ENCODE assay signal across 8 cellular contexts in genomic region chr1:80218112-80218511, GRCh38.
DNase-seq lines count a peak whose midpoint lies in the region; ATAC-seq and TF ChIP-seq lines count a peak whose summit lies in the region.

No MANE protein-coding gene starts in this region.

- no peaks in the 10 kb centered on the region for H3K36me3 Mint-ChIP-seq in T-helper 2 cell treated with Interferon-gamma antibody and Interleukin-4, amounts not matched to agents 5 μg/mL and 100 μg/mL, for 36 hours (ENCODE audit: low read depth)

- no peaks in the 10 kb centered on the region for H3K4me1 Mint-ChIP-seq in T-helper 2 cell treated with Interferon-gamma antibody and Interleukin-4, amounts not matched to agents 5 μg/mL and 100 μg/mL, for 36 hours (ENCODE audit: low read depth)

- DNase-seq in DMS53 treated with DMSO at 0.1 percent for 48 hours (lab: John Stamatoyannopoulos, UW; ENCODE audit: unreplicated experiment): peak; percentile 78
- DNase-seq in KG1 (lab: John Stamatoyannopoulos, UW): peak; percentile 47
- DNase-seq in left ventricle myocardium superior: no peak
- DNase-seq in T-helper 2 cell treated with Interferon-gamma antibody and Interleukin-4, amounts not matched to agents 5 μg/mL and 100 μg/mL, for 36 hours (ENCODE audit: low spot score): no peak
- no peak for DNase-seq in left colon

- no peak overlapping the region for H3K4me3 Mint-ChIP-seq in T-helper 2 cell treated with Interferon-gamma antibody and Interleukin-4, amounts not matched to agents 5 μg/mL and 100 μg/mL, for 36 hours

- no peaks in the 10 kb centered on the region for H3K27me3 Mint-ChIP-seq in T-helper 2 cell treated with Interferon-gamma antibody and Interleukin-4, amounts not matched to agents 5 μg/mL and 100 μg/mL, for 36 hours (ENCODE audit: low read depth)

- H3K9me3 Mint-ChIP-seq in T-helper 2 cell treated with Interferon-gamma antibody and Interleukin-4, amounts not matched to agents 5 μg/mL and 100 μg/mL, for 36 hours: no peaks in the 10 kb centered on the region

- ATAC-seq in GM21528 (IDR thresholded peaks at IDR 0.05; ENCODE audit: low FRiP score, unreplicated experiment): peak; percentile 87
- peak; percentile 95 for ATAC-seq in SK-N-SH treated with all-trans-retinoic acid at 6 μM for 48 hours
- ATAC-seq in left ventricle myocardium superior: peak; percentile 28
- ATAC-seq in left colon: no peak
- ATAC-seq in HG03196 (IDR thresholded peaks at IDR 0.05; ENCODE audit: unreplicated experiment): no peak

- intact Hi-C loops in left ventricle myocardium superior (cut with micrococcal nuclease) (no loop called here), left colon (cut with DNase I, micrococcal nuclease) (no loop called here)

- no peak overlapping the region for H3K27ac Mint-ChIP-seq in T-helper 2 cell treated with Interferon-gamma antibody and Interleukin-4, amounts not matched to agents 5 μg/mL and 100 μg/mL, for 36 hours

TF ChIP-seq in SK-N-SH treated with all-trans-retinoic acid at 6 μM for 48 hours, 23 proteins besides CTCF, POLR2A, EP300 and RAD21:
- no peak for TF ChIP-seq ARNTL (CRISPR knock-in tag; IDR thresholded peaks at IDR 0.05; ENCODE audit: borderline replicate concordance, low read depth)
- no peak for TF ChIP-seq CSRNP3 (CRISPR knock-in tag; IDR thresholded peaks at IDR 0.05)
- no peak for TF ChIP-seq TOX (CRISPR knock-in tag; IDR thresholded peaks at IDR 0.05; ENCODE audit: borderline replicate concordance)
- TF ChIP-seq ESRRG (CRISPR knock-in tag; IDR thresholded peaks at IDR 0.05): no peak
- no peak for TF ChIP-seq ISL1 (CRISPR knock-in tag; IDR thresholded peaks at IDR 0.05)
- TF ChIP-seq TSHZ2 (CRISPR knock-in tag; IDR thresholded peaks at IDR 0.05): no peak
- no peak for TF ChIP-seq PPARA (CRISPR knock-in tag; IDR thresholded peaks at IDR 0.05; ENCODE audit: borderline replicate concordance)

Comparison
In these comparisons a context has a peak if more than half of its experiments do, and no peak if none do; other contexts are left out.
1. DNase-seq: peak in DMS53 treated with DMSO at 0.1 percent for 48 hours (single experiment) and KG1 (single experiment); none in left ventricle myocardium superior (single experiment), T-helper 2 cell treated with Interferon-gamma antibody and Interleukin-4, amounts not matched to agents 5 μg/mL and 100 μg/mL, for 36 hours (single experiment) and left colon (0 of 2).
2. ATAC-seq: peak in GM21528 (single experiment), SK-N-SH treated with all-trans-retinoic acid at 6 μM for 48 hours (single experiment) and left ventricle myocardium superior (single experiment); none in left colon (single experiment) and HG03196 (single experiment).